In the genomic region with DNA sequence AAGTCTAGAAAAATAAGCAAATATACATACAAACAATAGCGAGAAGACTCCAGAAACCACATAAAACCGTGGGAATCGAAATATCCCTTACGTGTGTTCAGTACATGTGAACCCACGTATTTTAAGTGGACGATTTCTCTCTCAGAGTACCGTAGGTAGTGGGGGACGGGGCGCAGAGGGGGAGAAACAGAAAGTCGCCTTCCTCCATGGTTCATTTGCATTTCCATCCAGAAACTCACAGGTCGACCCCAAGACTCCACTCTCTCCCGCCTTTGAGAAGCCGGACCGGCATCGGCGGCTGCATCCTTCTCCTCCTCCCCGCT, we compare ENCODE assay signal across 8 cellular contexts. TPM values are rescaled to one million over a fixed set of nuclear protein-coding genes. Genes with fewer than 3 reads are reported as not detected.
DNase-seq lines count a peak whose midpoint lies in the region; ATAC-seq and TF ChIP-seq lines count a peak whose summit lies in the region.

No MANE protein-coding gene starts in this region.

- H3K9ac ChIP-seq in GM23248 (peak overlapping the region; percentile 64), skeletal muscle tissue (ENCODE audit: low read depth in 1 of 3, low read length in 3 of 3) (peak overlapping the region; percentile 57 to 69 (median 68))

- H3K9me3 Mint-ChIP-seq in glutamatergic neuron (ENCODE audit: unreplicated experiment) = peaks cover 6% of the 10 kb centered on the region

- no peak overlapping the region; the same call in 1 of the 2 replicates for H3K27ac ChIP-seq in GM23248
- H3K27ac ChIP-seq in VCaP = peak overlapping the region; percentile 66
- peak overlapping the region; percentile 64 for H3K27ac ChIP-seq in skeletal muscle tissue (ENCODE audit: low read depth, low read length)

- peak overlapping the region; percentile 83 for H3K4me2 ChIP-seq in GM23248 (ENCODE audit: unreplicated experiment)

- no peak for DNase-seq in GM23248
- no peak for DNase-seq in glutamatergic neuron
- DNase-seq in KBM-7 = no peak
- no peak for DNase-seq in HEK293T (ENCODE audit: extremely low spot score)
- DNase-seq in NCI-H1930 (lab: John Stamatoyannopoulos, UW) = no peak

- POLR2A ChIA-PET in HEK293T (lab: Yijun Ruan, JAX) = no interaction called here

- H3K4me3 ChIP-seq in GM23248 = peak overlapping the region; percentile 95
- peak overlapping the region; percentile 68 to 78 (median 73) for H3K4me3 ChIP-seq in skeletal muscle tissue (ENCODE audit: low read length in 3 of 3)

- CTCF ChIA-PET in HEK293T (lab: Yijun Ruan, JAX) = interaction anchor here (0.7 kb wide), 1 partner anchor 112 kb away, joined by 3 read pairs; no protein-coding TSS in a partner anchor

- H3K27me3 Mint-ChIP-seq in glutamatergic neuron (ENCODE audit: unreplicated experiment) = peaks cover 13% of the 10 kb centered on the region

- no peaks in the 10 kb centered on the region for H3K9me3 ChIP-seq in GM23248 (ENCODE audit: low read depth)
- H3K9me3 ChIP-seq in skeletal muscle tissue (ENCODE audit: control insufficient read depth in 3 of 3, low read length in 3 of 3) = no peaks in the 10 kb centered on the region

- 25 to 28% methylated on average over 17 of the region's 17 CpGs for WGBS in GM23248 (ENCODE audit: low coverage in 1 of 2, low lambda C conversion rate in 2 of 2, missing lambda C conversion rate in 2 of 2), 2 experiments

- peaks cover 8% of the 10 kb centered on the region for H3F3A ChIP-seq in GM23248 (ENCODE audit: insufficient read depth)

- no peaks in the 10 kb centered on the region for H3K27me3 ChIP-seq in GM23248 (replicated peaks; ENCODE audit: insufficient read depth)
- H3K27me3 ChIP-seq in skeletal muscle tissue (ENCODE audit: control insufficient read depth in 3 of 3, insufficient read depth in 3 of 3, low read length in 3 of 3) = no peaks in the 10 kb centered on the region

- H3K36me3 ChIP-seq in GM23248 (ENCODE audit: low read depth) (no peaks in the 10 kb centered on the region), skeletal muscle tissue (ENCODE audit: control insufficient read depth in 3 of 3, insufficient read depth in 3 of 3, low read length in 3 of 3) (no peaks in the 10 kb centered on the region)

- peaks cover 27% of the 10 kb centered on the region for H3K79me2 ChIP-seq in GM23248 (ENCODE audit: insufficient read depth)

- H3K4me1 ChIP-seq in GM23248 (ENCODE audit: insufficient read depth) = peaks cover 17% of the 10 kb centered on the region
- peaks cover 5 to 9% (median 6%) of the 10 kb centered on the region in 3 donors for H3K4me1 ChIP-seq in skeletal muscle tissue (ENCODE audit: control insufficient read depth in 3 of 3, insufficient read depth in 3 of 3, low read length in 3 of 3)

- H4K20me1 ChIP-seq in GM23248 (ENCODE audit: insufficient read depth) = no peaks in the 10 kb centered on the region

- in situ Hi-C loops in GM23248 (cut with MboI) (no loop called here), KBM-7 (cut with MboI; ENCODE audit: low pct_unique_long_range_greater_than_20kb, low sequenced_read_pairs) (no loop called here)

- H2AFZ ChIP-seq in GM23248 = peak overlapping the region; percentile 96

- H3K4me3 Mint-ChIP-seq in glutamatergic neuron (ENCODE audit: unreplicated experiment) = peak overlapping the region; percentile 96

- H3K27ac Mint-ChIP-seq in glutamatergic neuron (ENCODE audit: unreplicated experiment) = peak overlapping the region; percentile 77

- no peaks in the 10 kb centered on the region for H3K4me1 Mint-ChIP-seq in glutamatergic neuron (ENCODE audit: low read depth, unreplicated experiment)

- TF ChIP-seq CTCF in VCaP (conservative IDR thresholded peaks at IDR 0.05) = no peak
- no peak for TF ChIP-seq CTCF in glutamatergic neuron (IDR thresholded peaks at IDR 0.05; ENCODE audit: partially characterized antibody, unreplicated experiment)

- H3K9me2 ChIP-seq in GM23248 (ENCODE audit: insufficient read depth) = no peaks in the 10 kb centered on the region

- no peak for ATAC-seq in HG03025 (IDR thresholded peaks at IDR 0.05; ENCODE audit: low FRiP score, unreplicated experiment)

- no peaks in the 10 kb centered on the region for H3K36me3 Mint-ChIP-seq in glutamatergic neuron (ENCODE audit: unreplicated experiment)

TF ChIP-seq in HEK293T, 16 proteins besides CTCF, POLR2A, EP300 and RAD21:
- no peak for TF ChIP-seq ELF4 (IDR thresholded peaks at IDR 0.05)
- no peak for TF ChIP-seq TARDBP (IDR thresholded peaks at IDR 0.05)
- TF ChIP-seq FOXM1 (IDR thresholded peaks at IDR 0.05; ENCODE audit: borderline replicate concordance) = no peak
- TF ChIP-seq ZNF384 (IDR thresholded peaks at IDR 0.05) = no peak
- TF ChIP-seq NFRKB (IDR thresholded peaks at IDR 0.05) = no peak
- no peak for TF ChIP-seq BHLHE40 (IDR thresholded peaks at IDR 0.05; ENCODE audit: borderline replicate concordance)
- no peak for TF ChIP-seq SP1 (IDR thresholded peaks at IDR 0.05)
- no peak for TF ChIP-seq L3MBTL2 (conservative IDR thresholded peaks at IDR 0.05)
- TF ChIP-seq CTBP1 (IDR thresholded peaks at IDR 0.05; ENCODE audit: borderline replicate concordance) = no peak
- no peak for TF ChIP-seq PKNOX1 (IDR thresholded peaks at IDR 0.05)
- no peak for TF ChIP-seq FOXA1 (IDR thresholded peaks at IDR 0.05)
- no peak for TF ChIP-seq SUZ12 (IDR thresholded peaks at IDR 0.05)
- TF ChIP-seq ARNT (IDR thresholded peaks at IDR 0.05) = no peak
- no peak for TF ChIP-seq FOXK2 (IDR thresholded peaks at IDR 0.05)
- no peak for TF ChIP-seq LEF1 (IDR thresholded peaks at IDR 0.05; ENCODE audit: borderline replicate concordance)
- no peak for TF ChIP-seq HDGF (IDR thresholded peaks at IDR 0.05; ENCODE audit: borderline replicate concordance)

RNA-seq across cellular contexts. Expression of gene ENPP1, which starts 0.5 kb away (rescaled TPM):
- total RNA-seq in GM23248 (2014; rRNA removed; shearing (Covaris generic)) = 53.7 and 60.4 TPM in 2 replicates
- 34.2 and 36.3 TPM in 2 replicates for polyA plus RNA-seq in GM23248 (2016; fragmentation: Nextera tagmentation; extraction: Ambion mirVana)
- total RNA-seq in glutamatergic neuron (ENCODE audit: unreplicated experiment) = 2.4 TPM
- total RNA-seq in skeletal muscle tissue = 17.7 TPM
